8 cellular contexts compared by ENCODE assay signal in genomic region chr11:848380-848931, GRCh38. TPM values are rescaled to one million over a fixed set of nuclear protein-coding genes. Genes with fewer than 3 reads are reported as not detected.
A peak's percentile ranks its signal among the peaks of the same experiment; 100 is the strongest.
DNase-seq lines count a peak whose midpoint lies in the region; ATAC-seq and TF ChIP-seq lines count a peak whose summit lies in the region.

No MANE protein-coding gene starts in this region.

- peak overlapping the region; percentile 86 for H3K4me2 ChIP-seq in SK-N-SH

- H3K27ac ChIP-seq in SK-N-SH (ENCODE audit: low read depth in 2 of 2, low read length in 1 of 2) = no peak overlapping the region

- no peaks in the 10 kb centered on the region for H3K9me3 ChIP-seq in SK-N-SH

- H3K4me3 ChIP-seq in SK-N-SH (ENCODE audit: low read depth in 2 of 2, low read length in 1 of 2) = peak overlapping the region in 1 of 2 experiments; percentile 26; a peak in 1 of 4 replicates

- no peaks in the 10 kb centered on the region for H3K9me3 Mint-ChIP-seq in activated naive CD4-positive, alpha-beta T cell treated with anti-CD3 and anti-CD28 coated beads, Interleukin-2, amount 50 U/mL, for 72 hours

- peaks cover 20% of the 10 kb centered on the region for H3F3A ChIP-seq in SK-N-SH (replicated peaks; ENCODE audit: insufficient read depth)

- peaks cover 32 to 41% of the 10 kb centered on the region in 2 experiments; a peak in 3 of 4 replicates for H3K4me1 ChIP-seq in SK-N-SH (ENCODE audit: control insufficient read depth in 1 of 2, insufficient read depth in 2 of 2, low read depth in 1 of 2, low read length in 1 of 2)

- DNase-seq in NCI-H2227 (lab: John Stamatoyannopoulos, UW; ENCODE audit: unreplicated experiment) = peak; percentile 58
- no peak for DNase-seq in NCI-H2227 treated with DMSO at 0.1 percent for 48 hours (lab: John Stamatoyannopoulos, UW)
- peak; percentile 89 for DNase-seq in SK-N-SH
- peak in 1 of 2 donors; percentile 84 for DNase-seq in activated naive CD4-positive, alpha-beta T cell treated with anti-CD3 and anti-CD28 coated beads, Interleukin-2, amount 50 U/mL, for 72 hours (ENCODE audit: low spot score in 2 of 2)
- peak; percentile 85 for DNase-seq in hepatic stellate cell (ENCODE audit: low spot score)
- peak; percentile 63 to 68 for DNase-seq in stimulated activated CD4-positive, alpha-beta T cell treated with anti-CD3 and anti-CD28 coated beads, Interleukin-2, amount 100 ng/mL, for 48 hours

- WGBS in SK-N-SH (ENCODE audit: low lambda C conversion rate) = 35% methylated on average over 13 of the region's 14 CpGs

- no peak overlapping the region for H3K9ac ChIP-seq in SK-N-SH

- H3K27me3 ChIP-seq in SK-N-SH (ENCODE audit: insufficient read depth) = no peaks in the 10 kb centered on the region

- peak; percentile 53 to 68 for ATAC-seq in activated naive CD4-positive, alpha-beta T cell treated with anti-CD3 and anti-CD28 coated beads, Interleukin-2, amount 50 U/mL, for 72 hours
- ATAC-seq in GM18868 (IDR thresholded peaks at IDR 0.05; ENCODE audit: unreplicated experiment) (no peak), GM19467 (IDR thresholded peaks at IDR 0.05; ENCODE audit: unreplicated experiment) (no peak)

- POLR2A ChIA-PET in SK-N-SH (lab: Yijun Ruan, JAX) = interaction anchor here (1.5 kb wide), 1 partner anchor 203 kb away, joined by 3 read pairs; no protein-coding TSS in a partner anchor

- CTCF ChIA-PET in SK-N-SH (lab: Yijun Ruan, JAX) = interaction anchor here (0.7 to 7.5 kb wide), 29 partner anchors 9 to 242 kb away, joined by 3 to 70 read pairs (median 5); partner anchors contain the start of gene MUC6

- peaks cover 47% of the 10 kb centered on the region for H4K20me1 ChIP-seq in SK-N-SH (ENCODE audit: insufficient read depth)

- no peak overlapping the region for H2AFZ ChIP-seq in SK-N-SH (ENCODE audit: low read depth)

- TF ChIP-seq CTCF in SK-N-SH (IDR thresholded peaks at IDR 0.05) = peak; percentile 73

- H3K36me3 ChIP-seq in SK-N-SH (replicated peaks in 1 of 2; ENCODE audit: control insufficient read depth in 1 of 2, insufficient read depth in 2 of 2, low read length in 1 of 2) = no peaks in the 10 kb centered on the region

- H3K79me2 ChIP-seq in SK-N-SH (ENCODE audit: insufficient read depth) = peaks cover 59% of the 10 kb centered on the region

- H3K36me3 Mint-ChIP-seq in activated naive CD4-positive, alpha-beta T cell treated with anti-CD3 and anti-CD28 coated beads, Interleukin-2, amount 50 U/mL, for 72 hours = no peaks in the 10 kb centered on the region

- H3K9me2 ChIP-seq in SK-N-SH = no peaks in the 10 kb centered on the region

- TF ChIP-seq RAD21 in SK-N-SH (IDR thresholded peaks at IDR 0.05; ENCODE audit: low read length) = peak; percentile 79

- no peak overlapping the region for H3K27ac Mint-ChIP-seq in activated naive CD4-positive, alpha-beta T cell treated with anti-CD3 and anti-CD28 coated beads, Interleukin-2, amount 50 U/mL, for 72 hours

- no peak for TF ChIP-seq EP300 in SK-N-SH (IDR thresholded peaks at IDR 0.05; ENCODE audit: borderline replicate concordance in 1 of 2, low read depth in 1 of 2, low read length in 1 of 2)

TF ChIP-seq in SK-N-SH, 30 proteins besides CTCF, POLR2A, EP300 and RAD21:
- TF ChIP-seq SMC3 (IDR thresholded peaks at IDR 0.05; ENCODE audit: low read depth, low read length) = peak; percentile 60
- no peak for TF ChIP-seq NFIC (IDR thresholded peaks at IDR 0.05; ENCODE audit: borderline replicate concordance)

RNA-seq across cellular contexts. Expression of gene TSPAN4, which starts 5.8 kb away (rescaled TPM):
- 201 and 226 TPM in 2 replicates for polyA plus RNA-seq in SK-N-SH (2012; rRNA removed)
- 66.1 and 128 TPM in 2 replicates for polyA plus RNA-seq in SK-N-SH (2012; cell fraction: cytosol; rRNA removed)
- polyA plus RNA-seq in SK-N-SH (2012; cell fraction: nucleus; rRNA removed) = 521 and 832 TPM in 2 replicates
- total RNA-seq in activated naive CD4-positive, alpha-beta T cell treated with anti-CD3 and anti-CD28 coated beads, Interleukin-2, amount 50 U/mL, for 72 hours = 10 to 100 TPM; 12.6 to 18.9 TPM

RNA-seq across cellular contexts. Expression of gene POLR2L, which starts 6.1 kb away (rescaled TPM):
- polyA plus RNA-seq in SK-N-SH (2012; rRNA removed) = 287 and 540 TPM in 2 replicates
- 228 and 230 TPM in 2 replicates for polyA plus RNA-seq in SK-N-SH (2012; cell fraction: cytosol; rRNA removed)
- polyA plus RNA-seq in SK-N-SH (2012; cell fraction: nucleus; rRNA removed) = 123 and 341 TPM in 2 replicates
- total RNA-seq in activated naive CD4-positive, alpha-beta T cell treated with anti-CD3 and anti-CD28 coated beads, Interleukin-2, amount 50 U/mL, for 72 hours = 10 to 100 TPM; 50.4 to 95.1 TPM

RNA-seq across cellular contexts. Expression of gene CD151, which starts 15.7 kb away (rescaled TPM):
- polyA plus RNA-seq in SK-N-SH (2012; rRNA removed) = 922 and 1,149 TPM in 2 replicates
- polyA plus RNA-seq in SK-N-SH (2012; cell fraction: cytosol; rRNA removed) = 364 and 668 TPM in 2 replicates
- 1,027 and 1,059 TPM in 2 replicates for polyA plus RNA-seq in SK-N-SH (2012; cell fraction: nucleus; rRNA removed)
- 10 to 100 TPM; 42.8 to 46.0 TPM for total RNA-seq in activated naive CD4-positive, alpha-beta T cell treated with anti-CD3 and anti-CD28 coated beads, Interleukin-2, amount 50 U/mL, for 72 hours

RNA-seq across cellular contexts. Expression of gene CRACR2B, which starts 20.7 kb away (rescaled TPM):
- polyA plus RNA-seq in SK-N-SH (2012; rRNA removed) = 0.94 and 1.1 TPM in 2 replicates
- polyA plus RNA-seq in SK-N-SH (2012; cell fraction: cytosol; rRNA removed) = 0.21 and 0.28 TPM in 2 replicates
- polyA plus RNA-seq in SK-N-SH (2012; cell fraction: nucleus; rRNA removed) = 3.8 and 5.0 TPM in 2 replicates
- total RNA-seq in activated naive CD4-positive, alpha-beta T cell treated with anti-CD3 and anti-CD28 coated beads, Interleukin-2, amount 50 U/mL, for 72 hours = 1 to 10 TPM in 1 of 2 donors, under 1 TPM in 1; 0.66 to 1.9 TPM

RNA-seq across cellular contexts. Expression of gene PNPLA2, which starts 29.7 kb away (rescaled TPM):
- 47.7 and 60.3 TPM in 2 replicates for polyA plus RNA-seq in SK-N-SH (2012; rRNA removed)
- polyA plus RNA-seq in SK-N-SH (2012; cell fraction: cytosol; rRNA removed) = 24.0 and 41.7 TPM in 2 replicates
- 222 and 344 TPM in 2 replicates for polyA plus RNA-seq in SK-N-SH (2012; cell fraction: nucleus; rRNA removed)
- total RNA-seq in activated naive CD4-positive, alpha-beta T cell treated with anti-CD3 and anti-CD28 coated beads, Interleukin-2, amount 50 U/mL, for 72 hours = 10 to 100 TPM; 24.5 to 49.1 TPM

Comparison
In these comparisons a context has a peak if more than half of its experiments do, and no peak if none do; other contexts are left out.
1. ATAC-seq: peak in activated naive CD4-positive, alpha-beta T cell treated with anti-CD3 and anti-CD28 coated beads, Interleukin-2, amount 50 U/mL, for 72 hours (2 of 2); none in GM18868 (single experiment) and GM19467 (single experiment).